ENCODE assay signal across 24 cellular contexts in the genomic region with DNA sequence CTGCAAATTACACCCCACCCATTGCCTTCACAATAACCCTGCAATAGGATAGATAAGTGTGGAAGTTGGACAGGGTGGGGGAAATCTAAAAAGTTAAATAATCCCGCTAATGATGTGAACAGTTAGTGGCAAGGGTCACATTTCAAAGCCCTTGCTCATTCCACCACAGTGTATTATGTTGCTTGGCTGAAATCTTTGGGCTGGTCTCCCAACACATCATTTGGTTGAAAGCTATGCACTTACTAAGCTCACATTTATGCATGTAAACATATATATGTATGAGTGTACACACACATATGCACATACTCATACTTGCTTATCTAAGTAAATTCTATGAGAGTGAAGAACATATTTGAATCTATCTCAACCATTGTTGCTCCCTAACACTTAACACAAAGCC.
DNase-seq lines count a peak whose midpoint lies in the region; ATAC-seq, FAIRE-seq and TF ChIP-seq lines count a peak whose summit lies in the region.
"Had no signal": no experiment of that assay in that cellular context is flagged by ENCODE, and none has a peak within 500 bp of the region (broad histone marks: within the 10 kb centered on the region; RNA-seq: fewer than 3 reads in every experiment).

No MANE protein-coding gene starts in this region.

- H3K36me3 ChIP-seq in ACC112 (ENCODE audit: insufficient read depth, low read length) (no peaks in the 10 kb centered on the region), pancreas (no peaks in the 10 kb centered on the region)
- H3K36me3 ChIP-seq: colonic mucosa, neural progenitor cell, upper lobe of left lung had no signal

- TF ChIP-seq POLR2A in GM18505 (IDR thresholded peaks at IDR 0.05; ENCODE audit: borderline replicate concordance, extremely low read depth, insufficient read depth, insufficient read length): no peak

- DNase-seq in HFFc6 (peak; percentile 88), astrocyte of the hippocampus (ENCODE audit: low read depth, low spot score) (peak; percentile 89), foreskin fibroblast (peak; percentile 91 to 95), pancreas (no peak), COR-L47 (lab: John Stamatoyannopoulos, UW) (no peak)
- DNase-seq: activated CD4-positive, alpha-beta T cell treated with anti-CD3 and anti-CD28 coated beads for 48 hours; activated CD8-positive, alpha-beta memory T cell treated with anti-CD3 and anti-CD28 coated beads, Interleukin-2, amount 50 U/mL, for 48 hours; activated gamma-delta T cell; colonic mucosa; GDM1; midbrain; NCI-H2081; NCI-H69; retina; upper lobe of left lung had no signal

- H2AFZ ChIP-seq in ACC112 (ENCODE audit: low read length, unreplicated experiment): no peak overlapping the region
- H2AFZ ChIP-seq: hepatocyte, neural progenitor cell had no signal

- H3K9me3 Mint-ChIP-seq in HFFc6: no peaks in the 10 kb centered on the region
- H3K9me3 Mint-ChIP-seq: neural progenitor cell; stimulated activated naive CD8-positive, alpha-beta T cell treated with anti-CD3 and anti-CD28 coated beads, Interleukin-15, Interleukin-2, amounts not matched to agents 100 ng/mL and 50 ng/mL, for 24 hours had no signal

- ATAC-seq in pancreas: no peak
- no peak for ATAC-seq in HG02678 (IDR thresholded peaks at IDR 0.05; ENCODE audit: unreplicated experiment)
- ATAC-seq in GM18505 (IDR thresholded peaks at IDR 0.05; ENCODE audit: unreplicated experiment): no peak

- no peak for FAIRE-seq in pancreas (lab: Jason Lieb, UNC)
- FAIRE-seq: keratinocyte had no signal

- H3K27me3 ChIP-seq in ACC112 (ENCODE audit: insufficient read depth, low read length) (no peaks in the 10 kb centered on the region), pancreas (no peaks in the 10 kb centered on the region)
- H3K27me3 ChIP-seq: colonic mucosa, hepatocyte, neural progenitor cell, upper lobe of left lung had no signal

- H3K4me3 ChIP-seq in ACC112 (ENCODE audit: low read depth, low read length): no peak overlapping the region
- no peak overlapping the region for H3K4me3 ChIP-seq in foreskin fibroblast (ENCODE audit: low read depth in 1 of 2, low read length in 2 of 2)
- no peak overlapping the region for H3K4me3 ChIP-seq in pancreas
- H3K4me3 ChIP-seq: colonic mucosa, hepatocyte, neural progenitor cell, SK-N-MC, upper lobe of left lung had no signal

- TF ChIP-seq CTCF in HFFc6 (IDR thresholded peaks at IDR 0.05): no peak
- TF ChIP-seq CTCF in foreskin fibroblast (IDR thresholded peaks at IDR 0.05; ENCODE audit: low read depth, low read length): no peak
- TF ChIP-seq CTCF in pancreas (IDR thresholded peaks at IDR 0.05): no peak

- H3K27ac ChIP-seq in ACC112 (ENCODE audit: low read depth, low read length) (0 out of 2 replicates have a peak overlapping the region, but pooled peaks have one; percentile 28), pancreas (no peak overlapping the region)
- H3K27ac ChIP-seq: 22Rv1, colonic mucosa, hepatocyte, neural progenitor cell, SK-N-MC, upper lobe of left lung had no signal

- H3K36me3 Mint-ChIP-seq in HFFc6 (ENCODE audit: low read depth): no peaks in the 10 kb centered on the region
- H3K36me3 Mint-ChIP-seq: neural progenitor cell had no signal

- no peaks in the 10 kb centered on the region for H3K9me3 ChIP-seq in pancreas
- H3K9me3 ChIP-seq: colonic mucosa, upper lobe of left lung had no signal

- H3K27ac Mint-ChIP-seq in HFFc6: peak overlapping the region; percentile 62
- H3K27ac Mint-ChIP-seq: neural progenitor cell; stimulated activated naive CD8-positive, alpha-beta T cell treated with anti-CD3 and anti-CD28 coated beads, Interleukin-15, Interleukin-2, amounts not matched to agents 100 ng/mL and 50 ng/mL, for 24 hours had no signal

- intact Hi-C loops in pancreas (cut with DNase I): no loop called here

- H3K27me3 Mint-ChIP-seq in HFFc6 (ENCODE audit: insufficient read depth): no peaks in the 10 kb centered on the region; the same call in 1 of the 2 replicates

- WGBS in pancreas, 2 donors: 85 to 91% methylated on average over 1 of the region's 1 CpG

- H3K4me3 Mint-ChIP-seq in HFFc6: no peak overlapping the region
- H3K4me3 Mint-ChIP-seq: neural progenitor cell; stimulated activated naive CD8-positive, alpha-beta T cell treated with anti-CD3 and anti-CD28 coated beads, Interleukin-15, Interleukin-2, amounts not matched to agents 100 ng/mL and 50 ng/mL, for 24 hours had no signal

- H3K79me2 ChIP-seq in ACC112 (ENCODE audit: control insufficient read depth, insufficient read depth, low read length, unreplicated experiment): no peaks in the 10 kb centered on the region
- H3K79me2 ChIP-seq: hepatocyte had no signal

- peaks cover 28% of the 10 kb centered on the region for H3K4me1 Mint-ChIP-seq in HFFc6 (ENCODE audit: low read depth)
- H3K4me1 Mint-ChIP-seq: neural progenitor cell had no signal

- peaks cover 25% of the 10 kb centered on the region for H3K4me1 ChIP-seq in ACC112 (ENCODE audit: control insufficient read depth, insufficient read depth, low read length, unreplicated experiment)
- H3K4me1 ChIP-seq in pancreas: no peaks in the 10 kb centered on the region
- H3K4me1 ChIP-seq: colonic mucosa, neural progenitor cell, upper lobe of left lung had no signal

Comparison
In these comparisons a context has a peak if more than half of its experiments do, and no peak if none do; other contexts are left out.
1. DNase-seq: peak in HFFc6 (single experiment), astrocyte of the hippocampus (single experiment) and foreskin fibroblast (2 of 2); none in pancreas (0 of 6) and COR-L47 (single experiment).